3 cellular contexts compared by ENCODE assay signal in genomic region chr6:125703882-125704281, GRCh38. TPM values are rescaled to one million over a fixed set of nuclear protein-coding genes. Genes with fewer than 3 reads are reported as not detected.
"Had no signal": no experiment of that assay in that cellular context is flagged by ENCODE, and none has a peak within 500 bp of the region (broad histone marks: within the 10 kb centered on the region; RNA-seq: fewer than 3 reads in every experiment).

No MANE protein-coding gene starts in this region.

RNA-seq across cellular contexts. Expression of gene HEY2, which starts 45.5 kb away (rescaled TPM):
- total RNA-seq: dermis blood vessel endothelial cell, lung microvascular endothelial cell had no signal
- polyA plus RNA-seq: keratinocyte had no signal
